Comparison of ENCODE assay signal across 8 cellular contexts in genomic region chr3:49006591-49007067, GRCh38. TPM values are rescaled to one million over a fixed set of nuclear protein-coding genes. Genes with fewer than 3 reads are reported as not detected.
DNase-seq lines count a peak whose midpoint lies in the region; ATAC-seq and TF ChIP-seq lines count a peak whose summit lies in the region.

No MANE protein-coding gene starts in this region.

- peak; percentile 10 for ATAC-seq in GM19328 (IDR thresholded peaks at IDR 0.05; ENCODE audit: unreplicated experiment)
- no peak for ATAC-seq in GM18858 (IDR thresholded peaks at IDR 0.05; ENCODE audit: unreplicated experiment)

- peak overlapping the region; percentile 98 for H3K4me3 Mint-ChIP-seq in T-helper 2 cell treated with Interferon-gamma antibody and Interleukin-4, amounts not matched to agents 5 μg/mL and 100 μg/mL, for 36 hours
- H3K4me3 Mint-ChIP-seq in neural crest cell, result peak overlapping the region; percentile 100

- H3K27ac Mint-ChIP-seq in T-helper 2 cell treated with Interferon-gamma antibody and Interleukin-4, amounts not matched to agents 5 μg/mL and 100 μg/mL, for 36 hours, result peak overlapping the region; percentile 99
- peak overlapping the region; percentile 100 for H3K27ac Mint-ChIP-seq in neural crest cell (ENCODE audit: unreplicated experiment)

- H3K4me1 Mint-ChIP-seq in T-helper 2 cell treated with Interferon-gamma antibody and Interleukin-4, amounts not matched to agents 5 μg/mL and 100 μg/mL, for 36 hours (ENCODE audit: low read depth), result peaks cover 17% of the 10 kb centered on the region
- peaks cover 26% of the 10 kb centered on the region for H3K4me1 Mint-ChIP-seq in neural crest cell

- TF ChIP-seq CTCF in neural crest cell (conservative IDR thresholded peaks at IDR 0.05), result no peak

- peaks cover 15% of the 10 kb centered on the region for H3K4me1 ChIP-seq in ACC112 (ENCODE audit: control insufficient read depth, insufficient read depth, low read length, unreplicated experiment)

- peaks cover 20% of the 10 kb centered on the region for H3K79me2 ChIP-seq in ACC112 (ENCODE audit: control insufficient read depth, insufficient read depth, low read length, unreplicated experiment)

- no peaks in the 10 kb centered on the region for H3K36me3 ChIP-seq in ACC112 (ENCODE audit: insufficient read depth, low read length)

- no peak for DNase-seq in T-helper 2 cell treated with Interferon-gamma antibody and Interleukin-4, amounts not matched to agents 5 μg/mL and 100 μg/mL, for 36 hours (ENCODE audit: low spot score)
- DNase-seq in fibroblast of peridontal ligament (ENCODE audit: extremely low read depth), result peak; percentile 77
- no peak for DNase-seq in neural crest cell (ENCODE audit: low read depth, low spot score)
- no peak for DNase-seq in DMS79 treated with DMSO at 0.1 percent for 48 hours (lab: John Stamatoyannopoulos, UW)
- DNase-seq in DMS114 treated with DMSO at 0.1 percent for 48 hours (lab: John Stamatoyannopoulos, UW; ENCODE audit: unreplicated experiment), result no peak

- no peaks in the 10 kb centered on the region for H3K27me3 ChIP-seq in ACC112 (ENCODE audit: insufficient read depth, low read length)

- H3K36me3 Mint-ChIP-seq in T-helper 2 cell treated with Interferon-gamma antibody and Interleukin-4, amounts not matched to agents 5 μg/mL and 100 μg/mL, for 36 hours (ENCODE audit: low read depth), result peaks cover 11% of the 10 kb centered on the region
- peaks cover 10% of the 10 kb centered on the region for H3K36me3 Mint-ChIP-seq in neural crest cell (ENCODE audit: low read depth)

- peak overlapping the region; percentile 90 for H2AFZ ChIP-seq in ACC112 (ENCODE audit: low read length, unreplicated experiment)

- H3K9me3 Mint-ChIP-seq in T-helper 2 cell treated with Interferon-gamma antibody and Interleukin-4, amounts not matched to agents 5 μg/mL and 100 μg/mL, for 36 hours, result no peaks in the 10 kb centered on the region
- no peaks in the 10 kb centered on the region for H3K9me3 Mint-ChIP-seq in neural crest cell

- no peaks in the 10 kb centered on the region for H3K27me3 Mint-ChIP-seq in T-helper 2 cell treated with Interferon-gamma antibody and Interleukin-4, amounts not matched to agents 5 μg/mL and 100 μg/mL, for 36 hours (ENCODE audit: low read depth)
- peaks cover 3% of the 10 kb centered on the region for H3K27me3 Mint-ChIP-seq in neural crest cell (ENCODE audit: low read depth)

- H3K4me3 ChIP-seq in ACC112 (ENCODE audit: low read depth, low read length), result peak overlapping the region; percentile 95

- peak overlapping the region; percentile 85 for H3K27ac ChIP-seq in ACC112 (ENCODE audit: low read depth, low read length)

RNA-seq across cellular contexts. Expression of gene WDR6, which starts 0.6 kb away (rescaled TPM):
- 284 and 294 TPM in 2 replicates for total RNA-seq in neural crest cell

RNA-seq across cellular contexts. Expression of gene DALRD3, which starts 11.8 kb away (rescaled TPM):
- total RNA-seq in neural crest cell, result 28.2 and 28.7 TPM in 2 replicates

RNA-seq across cellular contexts. Expression of gene NDUFAF3, which starts 15.3 kb away (rescaled TPM):
- total RNA-seq in neural crest cell, result 69.5 and 70.9 TPM in 2 replicates

RNA-seq across cellular contexts. Expression of gene P4HTM, which starts 16.6 kb away (rescaled TPM):
- 29.1 and 31.4 TPM in 2 replicates for total RNA-seq in neural crest cell

RNA-seq across cellular contexts. Expression of gene IMPDH2, which starts 22.6 kb away (rescaled TPM):
- 259 and 261 TPM in 2 replicates for total RNA-seq in neural crest cell
